35 cellular contexts compared by ENCODE assay signal in the genomic region with DNA sequence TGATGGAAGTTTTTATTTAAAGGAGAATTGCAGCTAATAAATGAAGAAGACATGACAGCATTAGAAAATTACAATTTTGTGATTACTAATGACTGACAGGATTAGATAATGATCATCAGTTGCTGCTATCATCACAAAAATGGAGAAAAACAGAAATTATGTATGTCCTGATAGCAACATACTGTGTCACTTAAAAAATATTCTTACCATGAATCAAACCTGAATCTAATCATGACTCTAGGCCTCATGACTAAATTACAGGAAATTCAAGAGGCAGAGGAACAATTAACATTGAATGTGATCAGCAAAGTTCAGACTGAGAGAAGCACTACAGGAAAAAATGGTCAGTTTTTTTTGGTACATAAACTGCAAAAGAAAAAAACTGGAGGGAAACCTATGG.
DNase-seq lines count a peak whose midpoint lies in the region; FAIRE-seq and TF ChIP-seq lines count a peak whose summit lies in the region.
"Had no signal": no experiment of that assay in that cellular context is flagged by ENCODE, and none has a peak within 500 bp of the region (broad histone marks: within the 10 kb centered on the region; RNA-seq: fewer than 3 reads in every experiment).

No MANE protein-coding gene starts in this region.

- H3K4me3 ChIP-seq in astrocyte (ENCODE audit: insufficient read depth, low read depth, low read length), result no peak overlapping the region
- no peak overlapping the region for H3K4me3 ChIP-seq in foreskin fibroblast (ENCODE audit: low read depth in 1 of 2, low read length in 2 of 2)
- H3K4me3 ChIP-seq: body of pancreas, dorsolateral prefrontal cortex, GM12878, left ventricle myocardium inferior, Peyer's patch, sigmoid colon, stomach had no signal

- peak; percentile 41 for FAIRE-seq in astrocyte (lab: Jason Lieb, UNC)
- FAIRE-seq: GM12878, H54, HepG2, islet of Langerhans, urothelium cell line had no signal

- no peaks in the 10 kb centered on the region for H3K36me3 ChIP-seq in astrocyte (ENCODE audit: insufficient read depth, low read length)
- H3K36me3 ChIP-seq: left ventricle myocardium inferior, Peyer's patch, sigmoid colon, stomach had no signal

- H3K9ac ChIP-seq in astrocyte (ENCODE audit: low read length), result no peak overlapping the region

- no peak overlapping the region for H3K27ac Mint-ChIP-seq in astrocyte (ENCODE audit: unreplicated experiment)
- H3K27ac Mint-ChIP-seq: activated B cell treated with CpG ODN at 0.5 μM for 24 hours; activated naive CD8-positive, alpha-beta T cell treated with anti-CD3 and anti-CD28 coated beads, Interleukin-2, amount 10 ng/mL, durations not matched to agents 7 days and 5 days; activated T-cell treated with anti-CD3 and anti-CD28 coated beads, Interleukin-2, amount 50 U/mL, for 24 hours; CD4-positive, CD25-positive, alpha-beta regulatory T cell; progenitor cell of endocrine pancreas had no signal

- H3K79me2 ChIP-seq in astrocyte (ENCODE audit: insufficient read depth, low read length), result no peaks in the 10 kb centered on the region

- no peak overlapping the region for H3K27ac ChIP-seq in astrocyte (ENCODE audit: low read depth, low read length)
- H3K27ac ChIP-seq: body of pancreas, dorsolateral prefrontal cortex, left ventricle myocardium inferior, Peyer's patch, sigmoid colon, stomach had no signal

- no peaks in the 10 kb centered on the region for H3K36me3 Mint-ChIP-seq in astrocyte (ENCODE audit: low read depth, unreplicated experiment)
- H3K36me3 Mint-ChIP-seq: activated naive CD8-positive, alpha-beta T cell treated with anti-CD3 and anti-CD28 coated beads, Interleukin-2, amount 10 ng/mL, durations not matched to agents 7 days and 5 days; CD4-positive, CD25-positive, alpha-beta regulatory T cell had no signal

- no peaks in the 10 kb centered on the region for H3K9me3 Mint-ChIP-seq in astrocyte (ENCODE audit: unreplicated experiment)
- H3K9me3 Mint-ChIP-seq: activated T-cell treated with anti-CD3 and anti-CD28 coated beads, Interleukin-2, amount 50 U/mL, for 24 hours had no signal

- no peak for TF ChIP-seq CTCF in astrocyte (IDR thresholded peaks at IDR 0.05; ENCODE audit: insufficient read depth, low read depth, low read length)
- TF ChIP-seq CTCF in foreskin fibroblast (IDR thresholded peaks at IDR 0.05; ENCODE audit: low read depth, low read length), result no peak

- H3K4me1 Mint-ChIP-seq in astrocyte (ENCODE audit: low read depth, unreplicated experiment), result peaks cover 3% of the 10 kb centered on the region
- H3K4me1 Mint-ChIP-seq: activated B cell treated with CpG ODN at 0.5 μM for 24 hours; activated naive CD8-positive, alpha-beta T cell treated with anti-CD3 and anti-CD28 coated beads, Interleukin-2, amount 10 ng/mL, durations not matched to agents 7 days and 5 days; CD4-positive, CD25-positive, alpha-beta regulatory T cell had no signal

- H4K20me1 ChIP-seq in astrocyte (ENCODE audit: insufficient read depth, low read length), result no peaks in the 10 kb centered on the region

- H3K9me3 ChIP-seq in astrocyte (ENCODE audit: insufficient read depth, low read depth, low read length), result no peaks in the 10 kb centered on the region
- H3K9me3 ChIP-seq: body of pancreas, Peyer's patch, sigmoid colon had no signal

- H3K4me3 Mint-ChIP-seq in astrocyte (ENCODE audit: unreplicated experiment), result no peak overlapping the region
- H3K4me3 Mint-ChIP-seq: activated B cell treated with CpG ODN at 0.5 μM for 24 hours; activated naive CD8-positive, alpha-beta T cell treated with anti-CD3 and anti-CD28 coated beads, Interleukin-2, amount 10 ng/mL, durations not matched to agents 7 days and 5 days; activated T-cell treated with anti-CD3 and anti-CD28 coated beads, Interleukin-2, amount 50 U/mL, for 24 hours; CD4-positive, CD25-positive, alpha-beta regulatory T cell had no signal

- H2AFZ ChIP-seq in astrocyte (ENCODE audit: low read depth, low read length), result no peak overlapping the region

- DNase-seq in AG08395 (ENCODE audit: low spot score) (peak; percentile 20), HT1080 (ENCODE audit: low read depth) (peak; percentile 32), astrocyte (ENCODE audit: low read depth) (peak; percentile 25), foreskin fibroblast (peak; percentile 24 to 62), NCI-H2227 treated with DMSO at 0.1 percent for 48 hours (lab: John Stamatoyannopoulos, UW) (no peak), SIG-M5 (lab: John Stamatoyannopoulos, UW) (no peak), pons (ENCODE audit: low spot score) (no peak)
- DNase-seq in NK-92 treated with Interleukin-12 subunit alpha and Interleukin-12 subunit beta, amount 100 ng/mL, for 24 hours (lab: John Stamatoyannopoulos, UW), result no peak
- DNase-seq: activated B cell treated with CpG ODN at 0.5 μM for 24 hours; activated CD4-positive, alpha-beta T cell treated with anti-CD3 and anti-CD28 coated beads, Interleukin-2, amount 50 U/mL, for 1 hour; activated gamma-delta T cell; activated naive CD8-positive, alpha-beta T cell treated with anti-CD3 and anti-CD28 coated beads, Interleukin-2, amount 10 ng/mL, durations not matched to agents 7 days and 5 days; activated T-cell treated with anti-CD3 and anti-CD28 coated beads, Interleukin-2, amount 50 U/mL, for 24 hours; body of pancreas; CD4-positive, CD25-positive, alpha-beta regulatory T cell; cerebellar nuclear complex; dorsolateral prefrontal cortex; head of caudate nucleus; left ventricle myocardium inferior; NCI-H1436; NCI-H2081 treated with DMSO at 0.1 percent for 48 hours; NCI-H226; NCI-H69; Peyer's patch; sigmoid colon; stimulated activated CD4-positive, alpha-beta T cell treated with anti-CD3 and anti-CD28 coated beads, Interleukin-12 subunit alpha, Interleukin-12 subunit beta, amount 100 ng/mL, for 4 hours; stimulated activated CD4-positive, alpha-beta T cell treated with anti-CD3 and anti-CD28 coated beads, Interleukin-2, amount 100 ng/mL, for 48 hours; stomach; T-helper 1 cell had no signal

- H3K4me2 ChIP-seq in astrocyte (ENCODE audit: low read length), result no peak overlapping the region

- H3K27me3 ChIP-seq in astrocyte (ENCODE audit: insufficient read depth, low read length), result no peaks in the 10 kb centered on the region
- H3K27me3 ChIP-seq: body of pancreas, dorsolateral prefrontal cortex, Peyer's patch, sigmoid colon, stomach had no signal

- peaks cover 6% of the 10 kb centered on the region for H3K4me1 ChIP-seq in astrocyte (ENCODE audit: insufficient read depth, low read length)
- H3K4me1 ChIP-seq: body of pancreas, left ventricle myocardium inferior, Peyer's patch, sigmoid colon, stomach had no signal

- no peaks in the 10 kb centered on the region for H3K27me3 Mint-ChIP-seq in astrocyte (ENCODE audit: low read depth, unreplicated experiment)
- H3K27me3 Mint-ChIP-seq: activated B cell treated with CpG ODN at 0.5 μM for 24 hours; activated T-cell treated with anti-CD3 and anti-CD28 coated beads, Interleukin-2, amount 50 U/mL, for 24 hours; progenitor cell of endocrine pancreas had no signal

Comparison
In these comparisons a context has a peak if more than half of its experiments do, and no peak if none do; other contexts are left out.
1. DNase-seq: peak in AG08395 (single experiment), HT1080 (single experiment), astrocyte (single experiment) and foreskin fibroblast (2 of 2); none in NCI-H2227 treated with DMSO at 0.1 percent for 48 hours (single experiment), SIG-M5 (single experiment), pons (single experiment) and NK-92 treated with Interleukin-12 subunit alpha and Interleukin-12 subunit beta, amount 100 ng/mL, for 24 hours (single experiment).